Comparison of ENCODE assay signal across 9 cellular contexts in the genomic region with DNA sequence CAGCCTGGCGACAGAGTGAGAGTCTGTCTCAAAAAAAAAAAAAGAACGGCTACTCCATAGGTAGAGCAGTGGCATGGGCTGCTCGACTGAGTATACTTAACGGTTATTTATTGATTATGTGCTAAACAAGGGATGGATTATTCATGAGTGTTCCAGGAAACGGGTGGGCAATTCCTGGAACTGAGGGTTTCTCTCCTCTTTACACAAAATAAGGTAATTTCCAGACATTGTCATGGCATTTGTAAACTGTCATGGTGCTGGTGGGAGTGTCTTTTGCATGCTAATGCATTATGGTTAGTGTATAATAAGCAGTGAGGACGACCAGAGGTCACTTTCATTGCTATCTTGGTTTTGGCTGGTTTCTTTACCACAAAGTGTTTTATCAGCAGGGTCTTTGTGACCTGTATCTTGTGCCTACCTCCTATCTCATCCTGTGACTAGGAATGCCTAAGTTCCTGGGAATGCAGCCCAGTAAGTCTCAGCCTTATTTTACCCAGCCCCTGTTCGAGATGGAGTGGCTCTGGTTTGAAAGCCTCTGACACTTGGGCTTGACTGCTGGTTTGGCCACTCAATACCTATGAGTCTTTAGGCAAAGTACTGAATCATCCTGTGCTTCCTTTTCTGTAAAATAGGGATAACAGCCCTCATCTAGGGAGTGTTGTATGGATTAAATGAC. TPM values are rescaled to one million over a fixed set of nuclear protein-coding genes. Genes with fewer than 3 reads are reported as not detected.
A peak's percentile ranks its signal among the peaks of the same experiment; 100 is the strongest.
DNase-seq lines count a peak whose midpoint lies in the region; ATAC-seq and TF ChIP-seq lines count a peak whose summit lies in the region.
"Had no signal": no experiment of that assay in that cellular context is flagged by ENCODE, and none has a peak within 500 bp of the region (broad histone marks: within the 10 kb centered on the region; RNA-seq: fewer than 3 reads in every experiment).

No MANE protein-coding gene starts in this region.

- no peak overlapping the region for H2AFZ ChIP-seq in trophoblast cell (ENCODE audit: insufficient read depth, low read length, poor library complexity)

- H3K4me3 ChIP-seq in left ventricle myocardium inferior (peak overlapping the region; percentile 89), trophoblast cell (ENCODE audit: low read depth, low read length) (no peak overlapping the region), MG63 (no peak overlapping the region), H7 (ENCODE audit: insufficient read depth, low read depth, low read length) (no peak overlapping the region)

- H3K18ac ChIP-seq in trophoblast cell (ENCODE audit: low read length): no peak overlapping the region

- H2BK12ac ChIP-seq in trophoblast cell (ENCODE audit: low read length): no peak overlapping the region

- no peak overlapping the region for H4K8ac ChIP-seq in trophoblast cell (ENCODE audit: low read depth, low read length)

- no peak overlapping the region for H4K91ac ChIP-seq in trophoblast cell (ENCODE audit: low read depth, low read length)

- H3K36me3 ChIP-seq in left ventricle myocardium inferior (peaks cover 18% of the 10 kb centered on the region), trophoblast cell (ENCODE audit: control insufficient read depth in 1 of 2, insufficient read depth in 2 of 2, low read length in 2 of 2) (no peaks in the 10 kb centered on the region), MG63 (no peaks in the 10 kb centered on the region), H7 (replicated peaks; ENCODE audit: control insufficient read depth, insufficient read depth, low read length) (no peaks in the 10 kb centered on the region)

- H3K4me2 ChIP-seq in trophoblast cell (ENCODE audit: low read length): no peak overlapping the region

- no peak overlapping the region for H4K12ac ChIP-seq in trophoblast cell (ENCODE audit: low read depth, low read length)

- no peaks in the 10 kb centered on the region for H3K27me3 Mint-ChIP-seq in activated naive CD8-positive, alpha-beta T cell treated with anti-CD3 and anti-CD28 coated beads, Interleukin-2, amount 10 ng/mL, durations not matched to agents 7 days and 5 days

- DNase-seq in left ventricle myocardium inferior: no peak
- no peak for DNase-seq in cardiac septum (ENCODE audit: low spot score)
- DNase-seq in activated naive CD8-positive, alpha-beta T cell treated with anti-CD3 and anti-CD28 coated beads, Interleukin-2, amount 10 ng/mL, durations not matched to agents 7 days and 5 days: no peak
- peak; percentile 57 to 60 for DNase-seq in trophoblast cell
- DNase-seq in MG63: no peak
- no peak for DNase-seq in NCI-H2171 treated with DMSO at 0.1 percent for 48 hours (lab: John Stamatoyannopoulos, UW)
- DNase-seq in SK-N-DZ (ENCODE audit: low spot score): no peak
- no peak for DNase-seq in H7
- DNase-seq: NCI-H446 had no signal

- H3K4me1 Mint-ChIP-seq in activated naive CD8-positive, alpha-beta T cell treated with anti-CD3 and anti-CD28 coated beads, Interleukin-2, amount 10 ng/mL, durations not matched to agents 7 days and 5 days: peaks cover 65% of the 10 kb centered on the region

- no peaks in the 10 kb centered on the region for H3K9me3 Mint-ChIP-seq in activated naive CD8-positive, alpha-beta T cell treated with anti-CD3 and anti-CD28 coated beads, Interleukin-2, amount 10 ng/mL, durations not matched to agents 7 days and 5 days

- H3K23ac ChIP-seq in trophoblast cell (ENCODE audit: low read length): no peak overlapping the region

- no peaks in the 10 kb centered on the region for H3K9me3 ChIP-seq in left ventricle myocardium inferior (replicated peaks)
- H3K9me3 ChIP-seq in trophoblast cell (ENCODE audit: insufficient read depth, low read depth, low read length): no peaks in the 10 kb centered on the region
- H3K9me3 ChIP-seq in MG63: no peaks in the 10 kb centered on the region

- no peaks in the 10 kb centered on the region for H3K27me3 ChIP-seq in left ventricle myocardium inferior (ENCODE audit: low read depth)
- H3K27me3 ChIP-seq in trophoblast cell (ENCODE audit: insufficient read depth, low read length): no peaks in the 10 kb centered on the region
- H3K27me3 ChIP-seq in MG63: no peaks in the 10 kb centered on the region
- H3K27me3 ChIP-seq in H7 (ENCODE audit: control insufficient read depth, insufficient read depth, low read length): no peaks in the 10 kb centered on the region

- H3K4me3 Mint-ChIP-seq in activated naive CD8-positive, alpha-beta T cell treated with anti-CD3 and anti-CD28 coated beads, Interleukin-2, amount 10 ng/mL, durations not matched to agents 7 days and 5 days: peak overlapping the region; percentile 96

- TF ChIP-seq CTCF in left ventricle myocardium inferior (IDR thresholded peaks at IDR 0.05; ENCODE audit: borderline replicate concordance): no peak

- no peak overlapping the region for H2BK120ac ChIP-seq in trophoblast cell (ENCODE audit: insufficient read depth, low read length, poor library complexity)

- H3K27ac ChIP-seq in left ventricle myocardium inferior (replicated peaks): peak overlapping the region; percentile 99
- H3K27ac ChIP-seq in trophoblast cell (ENCODE audit: low read depth, low read length): no peak overlapping the region

- no CpG with 5 or more reads among the region's 7 CpGs for WGBS in trophoblast cell (ENCODE audit: extremely low coverage, insufficient coverage, insufficient read length)

- peaks cover 15% of the 10 kb centered on the region for H3K79me1 ChIP-seq in trophoblast cell (ENCODE audit: low read length)

- peaks cover 54% of the 10 kb centered on the region for H3K36me3 Mint-ChIP-seq in activated naive CD8-positive, alpha-beta T cell treated with anti-CD3 and anti-CD28 coated beads, Interleukin-2, amount 10 ng/mL, durations not matched to agents 7 days and 5 days

- peak overlapping the region; percentile 95 for H3K27ac Mint-ChIP-seq in activated naive CD8-positive, alpha-beta T cell treated with anti-CD3 and anti-CD28 coated beads, Interleukin-2, amount 10 ng/mL, durations not matched to agents 7 days and 5 days

- peaks cover 2% of the 10 kb centered on the region for H3K79me2 ChIP-seq in trophoblast cell (ENCODE audit: control insufficient read depth, insufficient read depth, low read length, poor library complexity)

- no peak overlapping the region for H2BK5ac ChIP-seq in trophoblast cell (ENCODE audit: low read depth, low read length, poor library complexity)

- H3K9ac ChIP-seq in trophoblast cell (ENCODE audit: low read length): no peak overlapping the region

- POLR2A ChIA-PET in activated naive CD8-positive, alpha-beta T cell treated with anti-CD3 and anti-CD28 coated beads, Interleukin-2, amount 10 ng/mL, durations not matched to agents 7 days and 5 days (lab: Charles Lee): interaction anchor here (0.7 to 1.6 kb wide), 2 partner anchors 57 to 251 kb away, joined by 3 to 9 read pairs; a partner anchor contains a TSS

- ATAC-seq in activated naive CD8-positive, alpha-beta T cell treated with anti-CD3 and anti-CD28 coated beads, Interleukin-2, amount 10 ng/mL, durations not matched to agents 7 days and 5 days (ENCODE audit: low read depth): no peak

- H2AK5ac ChIP-seq in trophoblast cell (ENCODE audit: low read length): no peak overlapping the region

- intact Hi-C loops in left ventricle myocardium inferior (cut with micrococcal nuclease) (no loop called here), cardiac septum (cut with DNase I) (no loop called here)

- H3K4me1 ChIP-seq in left ventricle myocardium inferior (peaks cover 83% of the 10 kb centered on the region), trophoblast cell (ENCODE audit: control insufficient read depth in 1 of 2, insufficient read depth in 2 of 2, low read length in 2 of 2) (peaks cover 21 to 25% of the 10 kb centered on the region in 2 experiments)

- H3K4ac ChIP-seq in trophoblast cell (ENCODE audit: low read depth, low read length): no peak overlapping the region

- H3K14ac ChIP-seq in trophoblast cell (ENCODE audit: low read length): no peak overlapping the region

RNA-seq across cellular contexts. Expression of a gene that starts 3.2 kb away (rescaled TPM):
- total RNA-seq in left ventricle myocardium inferior: 220 TPM
- total RNA-seq in cardiac septum: 131 TPM
- total RNA-seq in activated naive CD8-positive, alpha-beta T cell treated with anti-CD3 and anti-CD28 coated beads, Interleukin-2, amount 10 ng/mL, durations not matched to agents 7 days and 5 days: 100 to 1,000 TPM; 135 to 136 TPM
- polyA plus RNA-seq in trophoblast cell (2013): 8.8 and 10.1 TPM in 2 replicates
- 11.0 and 18.3 TPM in 2 replicates for total RNA-seq in MG63 (2014; rRNA removed; shearing (Covaris generic); ENCODE audit: low replicate concordance)
- 24.8 and 37.3 TPM in 2 replicates for polyA plus RNA-seq in SK-N-DZ (2014; cell fraction: cytosol; rRNA removed)
- polyA plus RNA-seq in SK-N-DZ (2014; cell fraction: nucleus; rRNA removed): 46.1 and 55.7 TPM in 2 replicates
- 20.3 and 28.0 TPM in 2 replicates for total RNA-seq in H7 (2014; rRNA removed; shearing (Covaris generic))

RNA-seq across cellular contexts. Expression of a gene that starts 56.6 kb away (rescaled TPM):
- total RNA-seq in left ventricle myocardium inferior (6.4 TPM), cardiac septum (3.8 TPM)
- total RNA-seq in activated naive CD8-positive, alpha-beta T cell treated with anti-CD3 and anti-CD28 coated beads, Interleukin-2, amount 10 ng/mL, durations not matched to agents 7 days and 5 days: 10 to 100 TPM; 45.3 to 48.1 TPM
- polyA plus RNA-seq in trophoblast cell (2013): 15.7 and 15.9 TPM in 2 replicates
- 1.5 and 2.9 TPM in 2 replicates for total RNA-seq in MG63 (2014; rRNA removed; shearing (Covaris generic); ENCODE audit: low replicate concordance)
- 2.4 and 3.4 TPM in 2 replicates for polyA plus RNA-seq in SK-N-DZ (2014; cell fraction: cytosol; rRNA removed)
- 3.1 and 5.6 TPM in 2 replicates for polyA plus RNA-seq in SK-N-DZ (2014; cell fraction: nucleus; rRNA removed)
- 1.1 and 1.9 TPM in 2 replicates for total RNA-seq in H7 (2014; rRNA removed; shearing (Covaris generic))

Comparison
In these comparisons a context has a peak if more than half of its experiments do, and no peak if none do; other contexts are left out.
1. DNase-seq: peak in trophoblast cell (2 of 2); none in left ventricle myocardium inferior (single experiment), cardiac septum (single experiment), activated naive CD8-positive, alpha-beta T cell treated with anti-CD3 and anti-CD28 coated beads, Interleukin-2, amount 10 ng/mL, durations not matched to agents 7 days and 5 days (single experiment), MG63 (single experiment), NCI-H2171 treated with DMSO at 0.1 percent for 48 hours (single experiment), SK-N-DZ (single experiment) and H7 (single experiment).